Comparison of ENCODE assay signal across 8 cellular contexts in genomic region chr5:131633830-131634229, GRCh38. TPM values are rescaled to one million over a fixed set of nuclear protein-coding genes. Genes with fewer than 3 reads are reported as not detected.
DNase-seq lines count a peak whose midpoint lies in the region; ATAC-seq and TF ChIP-seq lines count a peak whose summit lies in the region.

No MANE protein-coding gene starts in this region.

- DNase-seq in brain microvascular endothelial cell (no peak), mucosa of gallbladder (ENCODE audit: low spot score) (no peak), occipital lobe (lab: John Stamatoyannopoulos, UW) (no peak)

- no peaks in the 10 kb centered on the region for H3K9me3 ChIP-seq in HUES64 (ENCODE audit: insufficient read depth, low read depth, low read length)
- H3K9me3 ChIP-seq in muscle layer of colon (ENCODE audit: low read length), result no peaks in the 10 kb centered on the region

- H3K4me3 ChIP-seq in ACC112 (ENCODE audit: low read depth, low read length), result peak overlapping the region; percentile 90
- H3K4me3 ChIP-seq in HUES64 (ENCODE audit: low read length), result peak overlapping the region; percentile 86
- peak overlapping the region; percentile 91 for H3K4me3 ChIP-seq in brain microvascular endothelial cell (ENCODE audit: low read depth, low read length)
- H3K4me3 ChIP-seq in muscle layer of colon (ENCODE audit: low read depth in 1 of 2, low read length in 2 of 2), result peak overlapping the region in 1 of 2 donors; percentile 86

- H3K9ac ChIP-seq in HUES64 (ENCODE audit: low read depth, low read length) (peak overlapping the region; percentile 85; the same call in 1 of the 2 replicates), muscle layer of colon (ENCODE audit: low read length) (peak overlapping the region; percentile 95)

- in situ Hi-C loops in brain microvascular endothelial cell (cut with HindIII; ENCODE audit: low pct_ligation_motif_present, low sequenced_read_pairs), result no loop called here

- H3K79me2 ChIP-seq in ACC112 (ENCODE audit: control insufficient read depth, insufficient read depth, low read length, unreplicated experiment), result peaks cover 61% of the 10 kb centered on the region

- H3K27me3 ChIP-seq in ACC112 (ENCODE audit: insufficient read depth, low read length) (no peaks in the 10 kb centered on the region), HUES64 (ENCODE audit: insufficient read depth, low read length) (no peaks in the 10 kb centered on the region), brain microvascular endothelial cell (replicated peaks) (no peaks in the 10 kb centered on the region), muscle layer of colon (ENCODE audit: control insufficient read depth in 1 of 2, insufficient read depth in 2 of 2, low read length in 2 of 2) (no peaks in the 10 kb centered on the region)

- TF ChIP-seq CTCF in brain microvascular endothelial cell (IDR thresholded peaks at IDR 0.05; ENCODE audit: low read depth, low read length, missing control alignments), result no peak

- H3K36me3 ChIP-seq in ACC112 (ENCODE audit: insufficient read depth, low read length) (peaks cover 3% of the 10 kb centered on the region; the same call in 1 of the 2 replicates), HUES64 (ENCODE audit: insufficient read depth, low read length) (no peaks in the 10 kb centered on the region), brain microvascular endothelial cell (replicated peaks) (no peaks in the 10 kb centered on the region), muscle layer of colon (ENCODE audit: insufficient read depth, low read length) (no peaks in the 10 kb centered on the region)

- H2AFZ ChIP-seq in ACC112 (ENCODE audit: low read length, unreplicated experiment), result peak overlapping the region; percentile 72

- peak overlapping the region; percentile 96; the same call in 1 of the 2 replicates for H3K27ac ChIP-seq in ACC112 (ENCODE audit: low read depth, low read length)
- H3K27ac ChIP-seq in HUES64 (ENCODE audit: low read depth, low read length), result no peak overlapping the region
- H3K27ac ChIP-seq in brain microvascular endothelial cell, result peak overlapping the region; percentile 91
- H3K27ac ChIP-seq in muscle layer of colon (ENCODE audit: low read depth, low read length), result no peak overlapping the region

- ATAC-seq in HG02973 (IDR thresholded peaks at IDR 0.05; ENCODE audit: unreplicated experiment) (no peak), HG03139 (IDR thresholded peaks at IDR 0.05; ENCODE audit: unreplicated experiment) (no peak)

- 54% methylated on average over 4 of the region's 5 CpGs for WGBS in HUES64

- H3K4me1 ChIP-seq in ACC112 (ENCODE audit: control insufficient read depth, insufficient read depth, low read length, unreplicated experiment) (peaks cover 38% of the 10 kb centered on the region), HUES64 (ENCODE audit: insufficient read depth, low read length) (peaks cover 18% of the 10 kb centered on the region), muscle layer of colon (ENCODE audit: insufficient read depth, low read length) (peaks cover 28% of the 10 kb centered on the region)

RNA-seq across cellular contexts. Expression of gene RAPGEF6, which starts 1.2 kb away (rescaled TPM):
- polyA plus RNA-seq in HUES64 (2013, experiment 1 of 2), result 7.0 TPM
- 6.8 TPM for polyA plus RNA-seq in HUES64 (2013, experiment 2 of 2)
- total RNA-seq in mucosa of gallbladder, result 19.4 TPM
- 66.1 TPM for total RNA-seq in occipital lobe

Comparison
In these comparisons a context has a peak if more than half of its experiments do, and no peak if none do; other contexts are left out.
1. H3K27ac ChIP-seq: peak in ACC112 (single experiment) and brain microvascular endothelial cell (single experiment); none in HUES64 (single experiment) and muscle layer of colon (single experiment).